Comparison of ENCODE assay signal across 8 cellular contexts in the genomic region with DNA sequence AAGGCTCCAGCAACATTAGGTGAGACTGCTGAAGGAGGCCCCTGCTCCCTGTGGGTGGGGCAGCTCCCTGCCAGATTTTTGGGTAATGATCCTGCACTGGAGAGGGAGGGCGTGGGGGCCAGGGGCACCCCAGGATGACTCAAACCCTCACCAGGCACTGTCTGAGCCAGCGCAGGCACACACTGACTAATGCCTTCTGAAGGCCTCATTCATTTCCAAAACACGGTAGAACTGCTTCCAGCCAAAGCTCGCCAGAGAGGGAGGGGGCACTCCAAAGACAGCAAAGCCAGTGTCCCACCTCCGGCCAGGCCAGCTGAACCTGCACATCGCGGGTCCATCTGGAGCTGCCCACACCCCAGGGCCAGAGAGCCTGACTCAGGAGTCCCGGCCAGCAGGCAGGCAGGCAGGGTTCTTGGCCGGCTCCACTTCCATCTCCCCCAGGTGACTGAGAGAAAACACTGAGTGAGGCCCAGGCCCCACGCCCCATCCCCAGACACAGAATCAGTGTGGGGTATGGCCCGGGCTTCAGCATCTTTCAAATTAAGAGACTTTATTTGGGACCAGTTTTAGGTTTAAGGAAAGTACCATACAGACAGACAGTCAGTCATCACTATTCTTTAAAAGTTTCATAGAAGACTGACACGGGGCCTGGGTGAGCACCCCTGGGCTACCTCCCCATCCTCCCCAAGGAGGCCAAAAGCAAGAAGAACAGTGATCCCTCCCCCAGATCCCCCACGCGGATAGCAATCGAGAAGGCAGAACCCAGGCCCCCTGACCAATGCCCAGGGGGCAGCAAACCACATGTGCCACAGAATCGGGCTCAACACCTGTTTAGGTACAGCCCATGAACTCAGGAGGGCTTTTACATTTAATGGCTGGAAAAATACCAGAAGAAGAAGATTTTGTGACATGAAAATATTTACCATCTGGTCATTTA. TPM values are rescaled to one million over a fixed set of nuclear protein-coding genes. Genes with fewer than 3 reads are reported as not detected.
DNase-seq lines count a peak whose midpoint lies in the region; ATAC-seq, FAIRE-seq and TF ChIP-seq lines count a peak whose summit lies in the region.

No MANE protein-coding gene starts in this region.

- no peak for FAIRE-seq in small intestine (lab: Jason Lieb, UNC)

- H3K27ac Mint-ChIP-seq in activated T-cell treated with anti-CD3 and anti-CD28 coated beads, Interleukin-2, amount 50 U/mL, for 24 hours, result peak overlapping the region; percentile 97

- H3K9me2 ChIP-seq in Karpas-422 (replicated peaks; ENCODE audit: insufficient read depth, low read length), result no peaks in the 10 kb centered on the region

- no peaks in the 10 kb centered on the region for H3K9me3 Mint-ChIP-seq in activated T-cell treated with anti-CD3 and anti-CD28 coated beads, Interleukin-2, amount 50 U/mL, for 24 hours

- no peak overlapping the region for H2AFZ ChIP-seq in Karpas-422 (ENCODE audit: low read length)

- H3K4me3 ChIP-seq in fibroblast of the aortic adventitia (ENCODE audit: low read depth, low read length) (peak overlapping the region; percentile 77), small intestine (ENCODE audit: low read depth in 1 of 2, low read length in 2 of 2) (no peak overlapping the region), Karpas-422 (ENCODE audit: low read length) (no peak overlapping the region), lower leg skin (ENCODE audit: low read depth, poor library complexity, severe bottlenecking) (no peak overlapping the region)

- peaks cover 3 to 20% of the 10 kb centered on the region in 2 donors for H3K4me1 ChIP-seq in small intestine (ENCODE audit: control insufficient read depth in 2 of 2, insufficient read depth in 1 of 2, low read depth in 1 of 2, low read length in 1 of 2)
- peaks cover 3% of the 10 kb centered on the region for H3K4me1 ChIP-seq in Karpas-422 (ENCODE audit: low read length)

- no peaks in the 10 kb centered on the region for H4K20me1 ChIP-seq in Karpas-422 (ENCODE audit: insufficient read depth, low read depth, low read length)

- intact Hi-C loops in lower leg skin (cut with DNase I; ENCODE audit: low total_unique reads), result no loop called here

- H3K4me1 Mint-ChIP-seq in activated T-cell treated with anti-CD3 and anti-CD28 coated beads, Interleukin-2, amount 50 U/mL, for 24 hours (ENCODE audit: low read depth), result peaks cover 59% of the 10 kb centered on the region

- H3K27ac ChIP-seq in KOPT-K1 (ENCODE audit: low read depth, low read length, poor library complexity, severe bottlenecking) (peak overlapping the region; percentile 84), small intestine (ENCODE audit: low read depth in 1 of 2, low read length in 1 of 2) (peak overlapping the region; percentile 71 to 83), Karpas-422 (ENCODE audit: low read length) (no peak overlapping the region)

- H3K9me3 ChIP-seq in KOPT-K1 (ENCODE audit: insufficient read depth, low read length, poor library complexity, severe bottlenecking) (no peaks in the 10 kb centered on the region), small intestine (ENCODE audit: control insufficient read depth, low read depth) (no peaks in the 10 kb centered on the region), Karpas-422 (ENCODE audit: low read length) (no peaks in the 10 kb centered on the region)

- no peaks in the 10 kb centered on the region for H3K27me3 Mint-ChIP-seq in activated T-cell treated with anti-CD3 and anti-CD28 coated beads, Interleukin-2, amount 50 U/mL, for 24 hours

- 58 to 74% (median 66%) methylated on average over 16 of the region's 16 CpGs for WGBS in small intestine, 3 donors
- 25 to 28% methylated on average over 15 to 16 of the region's 16 CpGs for WGBS in lower leg skin, 2 donors

- no peaks in the 10 kb centered on the region for H3K27me3 ChIP-seq in small intestine (ENCODE audit: control insufficient read depth in 2 of 2, insufficient read depth in 2 of 2, low read length in 2 of 2)
- no peaks in the 10 kb centered on the region for H3K27me3 ChIP-seq in Karpas-422 (ENCODE audit: low read length)

- no peak for ATAC-seq in GM19023 (IDR thresholded peaks at IDR 0.05; ENCODE audit: unreplicated experiment)

- no peak for TF ChIP-seq POLR2A in lower leg skin (IDR thresholded peaks at IDR 0.05)

- H3K9ac ChIP-seq in Karpas-422 (ENCODE audit: low read length), result no peak overlapping the region

- H3K36me3 Mint-ChIP-seq in activated T-cell treated with anti-CD3 and anti-CD28 coated beads, Interleukin-2, amount 50 U/mL, for 24 hours (ENCODE audit: low read depth), result peaks cover 25% of the 10 kb centered on the region

- no peaks in the 10 kb centered on the region for H3K79me2 ChIP-seq in Karpas-422 (ENCODE audit: low read length)

- TF ChIP-seq CTCF in fibroblast of the aortic adventitia (IDR thresholded peaks at IDR 0.05; ENCODE audit: insufficient read depth, low read length), result no peak
- TF ChIP-seq CTCF in lower leg skin (IDR thresholded peaks at IDR 0.05), result no peak

- peak; percentile 89 for DNase-seq in A172 (ENCODE audit: low spot score)
- peak; percentile 84 for DNase-seq in activated T-cell treated with anti-CD3 and anti-CD28 coated beads, Interleukin-2, amount 50 U/mL, for 24 hours
- DNase-seq in fibroblast of the aortic adventitia (ENCODE audit: low read depth), result peak; percentile 70
- DNase-seq in small intestine, result no peak
- DNase-seq in Karpas-422, result no peak
- DNase-seq in lower leg skin (ENCODE audit: low spot score in 2 of 2), result no peak

- H3K36me3 ChIP-seq in KOPT-K1 (ENCODE audit: insufficient read depth, low read length) (peaks cover 24% of the 10 kb centered on the region), small intestine (ENCODE audit: control insufficient read depth in 2 of 2, insufficient read depth in 2 of 2, low read length in 2 of 2) (no peaks in the 10 kb centered on the region), Karpas-422 (ENCODE audit: insufficient read depth, low read length) (no peaks in the 10 kb centered on the region)

- H3K4me3 Mint-ChIP-seq in activated T-cell treated with anti-CD3 and anti-CD28 coated beads, Interleukin-2, amount 50 U/mL, for 24 hours, result peak overlapping the region; percentile 83

- H3K4me2 ChIP-seq in Karpas-422 (ENCODE audit: low read depth, low read length, poor library complexity, severe bottlenecking), result no peak overlapping the region

RNA-seq across cellular contexts. Expression of a gene that starts 2.3 kb away (rescaled TPM):
- 186 and 226 TPM in 2 replicates for total RNA-seq in A172 (2014; rRNA removed; shearing (Covaris generic))
- total RNA-seq in fibroblast of the aortic adventitia (ENCODE audit: low replicate concordance), result 143 and 150 TPM in 2 replicates
- polyA plus RNA-seq in small intestine, result 10 to 100 TPM; 22.8 to 95.0 (median 27.8) TPM
- total RNA-seq in Karpas-422 (2014; rRNA removed; shearing (Covaris generic); ENCODE audit: low replicate concordance), result 1.8 and 2.1 TPM in 2 replicates
- 100 to 1,000 TPM; 196 to 281 (median 206) TPM for total RNA-seq in lower leg skin

RNA-seq across cellular contexts. Expression of a gene that starts 20.9 kb away (rescaled TPM):
- total RNA-seq in A172 (2014; rRNA removed; shearing (Covaris generic)), result 29.3 and 39.2 TPM in 2 replicates
- 0.82 and 26.8 TPM in 2 replicates for total RNA-seq in fibroblast of the aortic adventitia (ENCODE audit: low replicate concordance)
- polyA plus RNA-seq in small intestine, result 10 to 100 TPM in 1 of 3 donors, 1 to 10 TPM in 2; 1.1 to 16.7 (median 2.2) TPM
- 20.4 and 40.3 TPM in 2 replicates for total RNA-seq in Karpas-422 (2014; rRNA removed; shearing (Covaris generic); ENCODE audit: low replicate concordance)
- total RNA-seq in lower leg skin, result 10 to 100 TPM in 2 of 4 donors, 1 to 10 TPM in 2; 2.9 to 14.7 (median 7.9) TPM

RNA-seq across cellular contexts. Expression of a gene that starts 29.0 kb away (rescaled TPM):
- 255 and 258 TPM in 2 replicates for total RNA-seq in A172 (2014; rRNA removed; shearing (Covaris generic))
- total RNA-seq in fibroblast of the aortic adventitia (ENCODE audit: low replicate concordance), result 54.0 and 73.8 TPM in 2 replicates
- polyA plus RNA-seq in small intestine, result 100 to 1,000 TPM; 197 to 255 (median 247) TPM
- total RNA-seq in Karpas-422 (2014; rRNA removed; shearing (Covaris generic); ENCODE audit: low replicate concordance), result 193 and 232 TPM in 2 replicates
- total RNA-seq in lower leg skin, result 100 to 1,000 TPM; 276 to 310 (median 291) TPM

Comparison
In these comparisons a context has a peak if more than half of its experiments do, and no peak if none do; other contexts are left out.
1. DNase-seq: peak in A172 (single experiment), activated T-cell treated with anti-CD3 and anti-CD28 coated beads, Interleukin-2, amount 50 U/mL, for 24 hours (single experiment) and fibroblast of the aortic adventitia (single experiment); none in small intestine (single experiment), Karpas-422 (single experiment) and lower leg skin (0 of 2).
2. RNA of a gene that starts 2.3 kb away (total RNA-seq): 186 to 226 TPM in A172, 196 to 281 TPM in lower leg skin and 143 to 150 TPM in fibroblast of the aortic adventitia; 1.8 to 2.1 TPM in Karpas-422; every median in the first group is over 10 times any median in the second.